ENCODE assay signal across 15 cellular contexts in the genomic region with DNA sequence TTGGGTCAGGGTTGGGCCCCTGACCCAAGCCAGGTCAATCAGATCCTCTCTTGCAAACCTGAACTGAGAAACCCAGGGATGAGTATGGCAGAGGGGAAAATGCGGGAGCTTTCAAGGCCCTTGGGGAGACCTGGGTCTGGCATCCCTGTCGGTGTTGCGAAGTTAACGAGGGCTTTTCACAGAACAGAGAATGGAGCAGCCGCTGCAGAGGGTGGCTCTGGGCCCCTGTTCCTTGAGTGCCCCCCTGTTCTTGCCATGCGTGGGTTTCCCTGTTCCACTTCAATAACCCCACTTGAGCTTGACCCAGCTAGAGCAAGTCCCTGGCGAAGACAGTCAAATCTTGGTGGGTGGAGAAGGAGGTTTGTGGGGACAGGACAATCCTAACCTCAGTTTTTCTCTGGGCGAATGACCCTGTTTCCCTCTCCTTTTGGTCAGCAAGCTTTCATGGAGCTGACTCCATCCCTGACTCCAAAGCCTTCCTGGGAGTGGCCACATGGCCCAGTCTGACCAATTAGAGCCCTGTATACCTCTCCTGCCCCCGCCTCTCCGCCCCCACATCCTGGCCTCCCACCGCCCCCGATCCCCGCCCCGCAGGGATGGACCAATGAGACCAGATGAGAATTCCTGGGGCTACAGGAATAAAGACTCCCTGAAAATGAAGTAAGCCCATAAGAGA. TPM values are rescaled to one million over a fixed set of nuclear protein-coding genes. Genes with fewer than 3 reads are reported as not detected.
DNase-seq lines count a peak whose midpoint lies in the region; ATAC-seq and TF ChIP-seq lines count a peak whose summit lies in the region.
"Had no signal": no experiment of that assay in that cellular context is flagged by ENCODE, and none has a peak within 500 bp of the region (broad histone marks: within the 10 kb centered on the region; RNA-seq: fewer than 3 reads in every experiment).

No MANE protein-coding gene starts in this region.

- H3K4me3 Mint-ChIP-seq in CD8-positive, alpha-beta T cell = no peak overlapping the region
- H3K4me3 Mint-ChIP-seq in mesothelial cell of epicardium = peak overlapping the region; percentile 17
- H3K4me3 Mint-ChIP-seq: activated CD4-positive, alpha-beta T cell treated with anti-CD3 and anti-CD28 coated beads, Interleukin-2, amount 10 ng/mL, durations not matched to agents 7 days and 5 days; T-helper 2 cell treated with Interferon-gamma antibody and Interleukin-4, amounts not matched to agents 5 μg/mL and 100 μg/mL, for 36 hours had no signal

- no peak for ATAC-seq in CD8-positive, alpha-beta T cell
- ATAC-seq: left lobe of liver, natural killer cell had no signal

- peaks cover 18% of the 10 kb centered on the region for H3K4me1 ChIP-seq in CD8-positive, alpha-beta T cell (ENCODE audit: insufficient read depth, low read length)
- H3K4me1 ChIP-seq in HUES48 (ENCODE audit: control insufficient read depth, insufficient read depth, low read length) = peaks cover 28% of the 10 kb centered on the region
- H3K4me1 ChIP-seq in PC-9 (replicated peaks; ENCODE audit: insufficient read depth) = peaks cover 17% of the 10 kb centered on the region

- no peak for TF ChIP-seq CTCF in CD8-positive, alpha-beta T cell (IDR thresholded peaks at IDR 0.05)
- TF ChIP-seq CTCF in mesothelial cell of epicardium (IDR thresholded peaks at IDR 0.05; ENCODE audit: unreplicated experiment) = no peak
- no peak for TF ChIP-seq CTCF in PC-9 (conservative IDR thresholded peaks at IDR 0.05)

- H3K36me3 ChIP-seq in CD8-positive, alpha-beta T cell (ENCODE audit: insufficient read depth, low read length) = no peaks in the 10 kb centered on the region
- H3K36me3 ChIP-seq in HUES48 (ENCODE audit: control insufficient read depth, insufficient read depth, low read length) = no peaks in the 10 kb centered on the region
- H3K36me3 ChIP-seq in PC-9 (ENCODE audit: low read depth) = no peaks in the 10 kb centered on the region

- peaks cover 42% of the 10 kb centered on the region for H3K79me2 ChIP-seq in PC-9 (ENCODE audit: low read depth)

- H3F3A ChIP-seq in PC-9 (ENCODE audit: insufficient read depth, low read depth) = peaks cover 17% of the 10 kb centered on the region; the same call in 1 of the 2 replicates

- H3K9ac ChIP-seq in HUES48 (ENCODE audit: low read depth, low read length) = no peak overlapping the region

- H3K9me3 ChIP-seq in CD8-positive, alpha-beta T cell (ENCODE audit: low read length) = no peaks in the 10 kb centered on the region
- H3K9me3 ChIP-seq in HUES48 (ENCODE audit: control insufficient read depth, insufficient read depth, low read length) (no peaks in the 10 kb centered on the region), PC-9 (ENCODE audit: insufficient read depth, low read depth) (no peaks in the 10 kb centered on the region)

- H3K27me3 ChIP-seq in CD8-positive, alpha-beta T cell (ENCODE audit: insufficient read depth, low read length) = no peaks in the 10 kb centered on the region
- no peaks in the 10 kb centered on the region for H3K27me3 ChIP-seq in HUES48 (ENCODE audit: control insufficient read depth, insufficient read depth, low read length)
- H3K27me3 ChIP-seq in PC-9 (ENCODE audit: insufficient read depth, low read depth) = no peaks in the 10 kb centered on the region

- CTCF ChIA-PET in CD8-positive, alpha-beta T cell (lab: Charles Lee) = interaction anchor here (0.9 to 1.2 kb wide), 5 partner anchors 9 to 38 kb away, joined by 3 to 4 read pairs (median 3); no protein-coding TSS in a partner anchor
- CTCF ChIA-PET in PC-9 (lab: Charles Lee) = no interaction called here

- H3K27me3 Mint-ChIP-seq in CD8-positive, alpha-beta T cell (ENCODE audit: low read depth) = peaks cover 3% of the 10 kb centered on the region
- peaks cover under 1% of the 10 kb centered on the region for H3K27me3 Mint-ChIP-seq in mesothelial cell of epicardium (ENCODE audit: low read depth)

- no peaks in the 10 kb centered on the region for H3K9me2 ChIP-seq in PC-9 (ENCODE audit: insufficient read depth)

- H3K4me3 ChIP-seq in CD8-positive, alpha-beta T cell (ENCODE audit: low read depth, low read length) = no peak overlapping the region
- H3K4me3 ChIP-seq in HUES48 (ENCODE audit: low read depth, low read length) (no peak overlapping the region), PC-9 (no peak overlapping the region)

- POLR2A ChIA-PET in CD8-positive, alpha-beta T cell (lab: Charles Lee) = no interaction called here
- POLR2A ChIA-PET in PC-9 (lab: Charles Lee; ENCODE audit: unreplicated experiment) = interaction anchor here (0.6 kb wide), 1 partner anchor 122 kb away, joined by 3 read pairs; no protein-coding TSS in a partner anchor

- H3K4me2 ChIP-seq in PC-9 = no peak overlapping the region

- DNase-seq in CD8-positive, alpha-beta T cell = no peak
- DNase-seq in amniotic epithelial cell (ENCODE audit: low read depth) = peak; percentile 33
- DNase-seq in mesothelial cell of epicardium (ENCODE audit: low spot score in 2 of 2, unreplicated experiment in 2 of 2) = no peak
- DNase-seq in D341Med (ENCODE audit: low spot score) = no peak
- no peak for DNase-seq in PC-9
- no peak for DNase-seq in stimulated activated CD4-positive, alpha-beta T cell treated with anti-CD3 and anti-CD28 coated beads, Interleukin-12 subunit alpha, Interleukin-12 subunit beta, amount 100 ng/mL, for 4 hours
- DNase-seq in COLO668 (lab: John Stamatoyannopoulos, UW; ENCODE audit: unreplicated experiment) = no peak
- DNase-seq: activated CD4-positive, alpha-beta T cell treated with anti-CD3 and anti-CD28 coated beads, Interleukin-2, amount 10 ng/mL, durations not matched to agents 7 days and 5 days; activated T-cell treated with anti-CD3 and anti-CD28 coated beads, Interleukin-2, amount 50 U/mL, for 48 hours; aorta; natural killer cell; NCI-H2171 had no signal

- BruUV-seq in PC-9 (replicated peaks; lab: Mats Ljungman, UMichigan) = no TSS peak

- H3K27ac Mint-ChIP-seq in CD8-positive, alpha-beta T cell = peak overlapping the region; percentile 6
- no peak overlapping the region for H3K27ac Mint-ChIP-seq in mesothelial cell of epicardium
- H3K27ac Mint-ChIP-seq: activated CD4-positive, alpha-beta T cell treated with anti-CD3 and anti-CD28 coated beads, Interleukin-2, amount 10 ng/mL, durations not matched to agents 7 days and 5 days; natural killer cell; T-helper 2 cell treated with Interferon-gamma antibody and Interleukin-4, amounts not matched to agents 5 μg/mL and 100 μg/mL, for 36 hours had no signal

- H4K20me1 ChIP-seq in PC-9 (ENCODE audit: insufficient read depth) = peaks cover 10% of the 10 kb centered on the region

- H3K4me1 Mint-ChIP-seq in CD8-positive, alpha-beta T cell (ENCODE audit: low read depth) = peaks cover 19% of the 10 kb centered on the region
- H3K4me1 Mint-ChIP-seq in mesothelial cell of epicardium = peaks cover 31% of the 10 kb centered on the region

- peaks cover 2% of the 10 kb centered on the region for H3K36me3 Mint-ChIP-seq in CD8-positive, alpha-beta T cell
- H3K36me3 Mint-ChIP-seq in mesothelial cell of epicardium = no peaks in the 10 kb centered on the region
- H3K36me3 Mint-ChIP-seq: natural killer cell had no signal

- intact Hi-C loops in CD8-positive, alpha-beta T cell (cut with DNase I, micrococcal nuclease) = loop anchor here (10.0 kb wide), 4 partner anchors 367 to 897 kb away; partner anchors contain the start of genes JADE2 (in 2 of the 2), DDX46 (in 1 of the 2), PCBD2 (in 1 of the 2) and UBE2B (in 1 of the 2)
- intact Hi-C loops in PC-9 (cut with micrococcal nuclease; ENCODE audit: unreplicated experiment) = no loop called here

- no peaks in the 10 kb centered on the region for H3K9me3 Mint-ChIP-seq in CD8-positive, alpha-beta T cell
- H3K9me3 Mint-ChIP-seq in mesothelial cell of epicardium = peaks cover 9% of the 10 kb centered on the region
- H3K9me3 Mint-ChIP-seq: activated CD4-positive, alpha-beta T cell treated with anti-CD3 and anti-CD28 coated beads, Interleukin-2, amount 10 ng/mL, durations not matched to agents 7 days and 5 days; natural killer cell; T-helper 2 cell treated with Interferon-gamma antibody and Interleukin-4, amounts not matched to agents 5 μg/mL and 100 μg/mL, for 36 hours had no signal

- no peak overlapping the region for H2AFZ ChIP-seq in PC-9

- H3K27ac ChIP-seq in CD8-positive, alpha-beta T cell (ENCODE audit: low read depth, low read length) = no peak overlapping the region
- H3K27ac ChIP-seq in HUES48 (ENCODE audit: low read depth, low read length) (peak overlapping the region; percentile 12), PC-9 (no peak overlapping the region)

RNA-seq across cellular contexts. Expression of gene VDAC1, which starts 2.9 kb away (rescaled TPM):
- total RNA-seq in CD8-positive, alpha-beta T cell = 10 to 100 TPM; 68.1 to 71.1 TPM
- total RNA-seq in mesothelial cell of epicardium (108 to 111 TPM (median 109 TPM) in 3 replicates), PC-9 (2021) (157 and 228 TPM in 2 replicates)

RNA-seq across cellular contexts. Expression of gene C5orf15, which starts 39.3 kb away (rescaled TPM):
- total RNA-seq in CD8-positive, alpha-beta T cell = 10 to 100 TPM; 12.4 to 13.0 TPM
- total RNA-seq in mesothelial cell of epicardium = 44.2 to 47.4 TPM (median 47.3 TPM) in 3 replicates
- 24.4 and 45.0 TPM in 2 replicates for total RNA-seq in PC-9 (2021)
